22 cellular contexts compared by ENCODE assay signal in genomic region chr4:8186883-8187282, GRCh38. TPM values are rescaled to one million over a fixed set of nuclear protein-coding genes. Genes with fewer than 3 reads are reported as not detected.
A peak's percentile ranks its signal among the peaks of the same experiment; 100 is the strongest.
DNase-seq lines count a peak whose midpoint lies in the region; ATAC-seq, FAIRE-seq and TF ChIP-seq lines count a peak whose summit lies in the region.
"Had no signal": no experiment of that assay in that cellular context is flagged by ENCODE, and none has a peak within 500 bp of the region (broad histone marks: within the 10 kb centered on the region; RNA-seq: fewer than 3 reads in every experiment).

No MANE protein-coding gene starts in this region.

- H3K4me1 ChIP-seq in BLaER1 (peaks cover 79% of the 10 kb centered on the region), IMR-90 (ENCODE audit: control insufficient read depth, insufficient read depth, low read length) (peaks cover 14% of the 10 kb centered on the region), K562 (replicated peaks in 1 of 2; ENCODE audit: control insufficient read depth in 2 of 2, insufficient read depth in 2 of 2, low read length in 2 of 2) (peaks cover 4 to 43% of the 10 kb centered on the region in 2 experiments; a peak in 2 of 5 replicates), osteoblast (ENCODE audit: insufficient read depth, low read length) (peaks cover 59% of the 10 kb centered on the region)

- TF ChIP-seq POLR2A in IMR-90 (IDR thresholded peaks at IDR 0.05; ENCODE audit: low read depth, low read length) (no peak), K562 (conservative IDR thresholded peaks at IDR 0.05) (no peak)

- H3K9me3 ChIP-seq in BLaER1: no peaks in the 10 kb centered on the region
- no peaks in the 10 kb centered on the region for H3K9me3 ChIP-seq in IMR-90 (ENCODE audit: control insufficient read depth, insufficient read depth, low read length)
- H3K9me3 ChIP-seq in K562 (replicated peaks; ENCODE audit: control insufficient read depth, insufficient read depth, low read depth, low read length): no peaks in the 10 kb centered on the region
- no peaks in the 10 kb centered on the region for H3K9me3 ChIP-seq in osteoblast (ENCODE audit: low read depth, low read length)
- H3K9me3 ChIP-seq: HAP-1 had no signal

- no peak overlapping the region for H2BK120ac ChIP-seq in IMR-90 (ENCODE audit: low read depth, low read length)

- intact Hi-C loops in IMR-90 (cut with micrococcal nuclease) (no loop called here), K562 (cut with micrococcal nuclease) (no loop called here)

- H3K4ac ChIP-seq in IMR-90 (ENCODE audit: low read depth, low read length): no peak overlapping the region

- dilution Hi-C loops in IMR-90 (cut with HindIII; ENCODE audit: low sequenced_read_pairs, unreplicated experiment): no loop called here

- no peak overlapping the region; the same call in 1 of the 2 replicates for H2AK5ac ChIP-seq in IMR-90 (ENCODE audit: low read depth, low read length)

- no TSS peak for BruUV-seq in IMR-90 (replicated peaks; lab: Mats Ljungman, UMichigan)
- no TSS peak for BruUV-seq in K562 (replicated peaks; lab: Mats Ljungman, UMichigan)

- H3K14ac ChIP-seq in IMR-90 (replicated peaks; ENCODE audit: low read depth, low read length): no peak overlapping the region

- no peak overlapping the region for H2BK20ac ChIP-seq in IMR-90 (ENCODE audit: low read depth, low read length)

- no peak overlapping the region for H2BK5ac ChIP-seq in IMR-90 (ENCODE audit: low read depth, low read length, poor library complexity, severe bottlenecking)

- no peak overlapping the region for H2AK9ac ChIP-seq in IMR-90 (replicated peaks; ENCODE audit: low read depth, low read length, poor library complexity)

- TF ChIP-seq CTCF in IMR-90 (conservative IDR thresholded peaks at IDR 0.05; ENCODE audit: low read depth, low read length): no peak
- no peak for TF ChIP-seq CTCF in K562 (IDR thresholded peaks at IDR 0.05 in 2 of 3, conservative IDR thresholded peaks at IDR 0.05 in 1 of 3; ENCODE audit: insufficient read depth in 2 of 3, low read depth in 1 of 3, low read length in 3 of 3)
- no peak for TF ChIP-seq CTCF in osteoblast (IDR thresholded peaks at IDR 0.05; ENCODE audit: extremely low read depth, low read depth, low read length)

- H3K79me1 ChIP-seq in IMR-90 (ENCODE audit: low read depth in 1 of 2, low read length in 2 of 2): no peaks in the 10 kb centered on the region

- ATAC-seq in IMR-90 (ENCODE audit: low read depth): no peak
- no peak for ATAC-seq in K562

- H4K91ac ChIP-seq in IMR-90 (ENCODE audit: insufficient read depth, low read depth, low read length): no peak overlapping the region

- WGBS in IMR-90 (ENCODE audit: extremely low coverage in 2 of 2, insufficient read length in 1 of 2), 2 experiments: no CpG with 5 or more reads among the region's 7 CpGs
- 2% methylated on average over 5 of the region's 7 CpGs for WGBS in K562 (ENCODE audit: insufficient coverage, low coverage, missing lambda C conversion rate)

- H2AFZ ChIP-seq in IMR-90 (replicated peaks; ENCODE audit: low read length, poor library complexity) (peak overlapping the region; percentile 51), K562 (ENCODE audit: low read depth, low read length) (no peak overlapping the region), osteoblast (ENCODE audit: low read length) (no peak overlapping the region)

- in situ Hi-C loops in IMR-90 (cut with MboI; ENCODE audit: low sequenced_read_pairs) (no loop called here), K562 (cut with MboI) (no loop called here)

- H3K79me2 ChIP-seq in K562 (ENCODE audit: control insufficient read depth, insufficient read depth, low read length) (no peaks in the 10 kb centered on the region), osteoblast (ENCODE audit: insufficient read depth, low read length) (no peaks in the 10 kb centered on the region)

- no peak overlapping the region for H3K23ac ChIP-seq in IMR-90 (ENCODE audit: low read depth, low read length)

- H3K9me1 ChIP-seq in IMR-90 (ENCODE audit: insufficient read depth, low read length) (peaks cover 16% of the 10 kb centered on the region), K562 (ENCODE audit: control insufficient read depth, insufficient read depth, low read length) (no peaks in the 10 kb centered on the region)

- H3K27ac ChIP-seq in BLaER1: no peak overlapping the region
- no peak overlapping the region for H3K27ac ChIP-seq in IMR-90 (ENCODE audit: insufficient read depth, low read length)
- no peak overlapping the region for H3K27ac ChIP-seq in K562 (ENCODE audit: extremely low read depth, low read depth, low read length)
- H3K27ac ChIP-seq in osteoblast (ENCODE audit: low read depth, low read length): no peak overlapping the region

- no peak overlapping the region for H3K18ac ChIP-seq in IMR-90 (ENCODE audit: low read depth, low read length)

- no peak for FAIRE-seq in K562 (lab: Jason Lieb, UNC)
- FAIRE-seq: GM12891, GM18507, H54 had no signal

- DNase-seq in IMR-90: no peak
- DNase-seq in K562 (ENCODE audit: extremely low read depth in 1 of 4, low spot score in 3 of 4): no peak
- DNase-seq in osteoblast (ENCODE audit: insufficient read length, low spot score, missing footprints): peak; percentile 22
- no peak for DNase-seq in SKM-1 (lab: John Stamatoyannopoulos, UW; ENCODE audit: unreplicated experiment)
- DNase-seq in stimulated activated CD8-positive, alpha-beta memory T cell treated with anti-CD3 and anti-CD28 coated beads, Interleukin-4, amount 100 ng/mL, for 48 hours: no peak
- no peak for DNase-seq in stimulated activated naive CD4-positive, alpha-beta T cell (lab: John Stamatoyannopoulos, UW)
- DNase-seq: C1 segment of cervical spinal cord; Calu3; CD4-positive, alpha-beta memory T cell; COR-L47; DMS53; DMS79 treated with DMSO at 0.1 percent for 48 hours; GF-D8; GOT3; HFFc6 had no signal

- no peak overlapping the region for H3K4me3 ChIP-seq in BLaER1
- no peak overlapping the region for H3K4me3 ChIP-seq in IMR-90 (ENCODE audit: insufficient read depth, low read depth, low read length)
- no peak overlapping the region for H3K4me3 ChIP-seq in K562
- no peak overlapping the region for H3K4me3 ChIP-seq in osteoblast (ENCODE audit: insufficient read depth, low read length)
- H3K4me3 ChIP-seq: HAP-1 had no signal

- H4K5ac ChIP-seq in IMR-90 (ENCODE audit: low read depth, low read length): no peak overlapping the region

- H3K9ac ChIP-seq in BLaER1: no peak overlapping the region
- no peak overlapping the region for H3K9ac ChIP-seq in IMR-90 (ENCODE audit: low read depth, low read length)
- no peak overlapping the region for H3K9ac ChIP-seq in K562 (ENCODE audit: insufficient read depth in 1 of 2, low read depth in 2 of 2, low read length in 2 of 2)

- H3K4me2 ChIP-seq in BLaER1 (peak overlapping the region; percentile 69; the same call in 1 of the 2 replicates), IMR-90 (ENCODE audit: low read depth, low read length) (no peak overlapping the region), K562 (ENCODE audit: insufficient read depth, low read length) (no peak overlapping the region), osteoblast (ENCODE audit: insufficient read depth, low read length) (no peak overlapping the region)

- H2BK15ac ChIP-seq in IMR-90 (ENCODE audit: low read depth, low read length): no peak overlapping the region

- POLR2A ChIA-PET in IMR-90 (lab: Charles Lee; ENCODE audit: unreplicated experiment) (no interaction called here), K562 (lab: Yijun Ruan, JAX) (no interaction called here)

- H3K36me3 ChIP-seq in BLaER1 (no peaks in the 10 kb centered on the region), IMR-90 (ENCODE audit: control insufficient read depth, insufficient read depth, low read length) (no peaks in the 10 kb centered on the region), K562 (ENCODE audit: control insufficient read depth, insufficient read depth, low read length) (no peaks in the 10 kb centered on the region), osteoblast (ENCODE audit: insufficient read depth, low read length) (no peaks in the 10 kb centered on the region)
- H3K36me3 ChIP-seq: HAP-1 had no signal

- H4K8ac ChIP-seq in IMR-90 (ENCODE audit: low read depth in 2 of 2, low read length in 2 of 2): no peak overlapping the region

- TF ChIP-seq RAD21 in IMR-90 (IDR thresholded peaks at IDR 0.05; ENCODE audit: low read length): no peak
- TF ChIP-seq RAD21 in K562 (CRISPR knock-in tag; conservative IDR thresholded peaks at IDR 0.05 in 1 of 2, IDR thresholded peaks at IDR 0.05 in 1 of 2): no peak

- CTCF ChIA-PET in IMR-90 (lab: Yijun Ruan, JAX): interaction anchor here (0.6 kb wide), 2 partner anchors 252 to 332 kb away, joined by 4 read pairs; no protein-coding TSS in a partner anchor
- CTCF ChIA-PET in K562 (lab: Yijun Ruan, JAX; ENCODE audit: low intra/inter-chr PET ratio): no interaction called here

- no peak overlapping the region for H3K56ac ChIP-seq in IMR-90 (ENCODE audit: extremely low read depth, insufficient read depth, low read length)

- TF ChIP-seq EP300 in K562 (IDR thresholded peaks at IDR 0.05; ENCODE audit: low read length): no peak

- H4K20me1 ChIP-seq in BLaER1 (no peaks in the 10 kb centered on the region), IMR-90 (ENCODE audit: insufficient read depth, low read length) (no peaks in the 10 kb centered on the region), K562 (replicated peaks; ENCODE audit: control insufficient read depth, insufficient read depth, low read length) (peaks cover 10% of the 10 kb centered on the region), osteoblast (ENCODE audit: insufficient read depth, low read length) (no peaks in the 10 kb centered on the region)

- no peaks in the 10 kb centered on the region for H3K27me3 ChIP-seq in BLaER1
- H3K27me3 ChIP-seq in IMR-90 (ENCODE audit: control insufficient read depth, insufficient read depth, low read length): no peaks in the 10 kb centered on the region; the same call in 1 of the 2 replicates
- H3K27me3 ChIP-seq in K562 (ENCODE audit: control insufficient read depth in 2 of 2, insufficient read depth in 2 of 2, low read length in 2 of 2): peaks cover 5 to 54% of the 10 kb centered on the region in 2 experiments; a peak in 3 of 5 replicates
- H3K27me3 ChIP-seq in osteoblast (ENCODE audit: insufficient read depth, low read length): no peaks in the 10 kb centered on the region

RNA-seq across cellular contexts. Expression of gene SH3TC1, which starts 12.2 kb away (rescaled TPM):
- total RNA-seq in IMR-90 (2012; rRNA removed) (1.4 and 1.6 TPM in 2 replicates), K562 (2014; rRNA removed) (1.5 and 1.7 TPM in 2 replicates), K562 (2014; rRNA removed; fragmentation: Illumina TruSeq; extraction: Trizol) (0.32 and 0.55 TPM in 2 replicates), K562 (2015; rRNA removed; fragmentation: Illumina TruSeq; extraction: Trizol) (0.41 and 0.51 TPM in 2 replicates), K562 (2021) (1.1 and 2.1 TPM in 2 replicates), osteoblast (3.5 and 3.6 TPM in 2 replicates)
- polyA plus RNA-seq in IMR-90 (2012; rRNA removed) (2.2 and 2.3 TPM in 2 replicates), K562 (2011; rRNA removed) (0.38 and 0.46 TPM in 2 replicates), K562 (2014; fragmentation: Illumina TruSeq; extraction: Trizol) (0.46 and 0.87 TPM in 2 replicates), K562 (2014; fragmentation: Nextera tagmentation; extraction: Ambion mirVana) (under 1 TPM in 1 of 2 experiments, not detected in 1; 0.04 TPM), K562 (2014; rRNA removed) (0.45 and 0.88 TPM in 2 replicates)
- polyA plus RNA-seq in IMR-90 (2012; cell fraction: cytosol; rRNA removed): 2.4 and 2.5 TPM in 2 replicates
- polyA plus RNA-seq in IMR-90 (2012; cell fraction: nucleus; rRNA removed; ENCODE audit: low replicate concordance): 7.2 and 19.2 TPM in 2 replicates
- total RNA-seq in K562 (2011; cell fraction: chromatin; rRNA removed; ENCODE audit: low replicate concordance): 3.2 and 16.5 TPM in 2 replicates
- total RNA-seq in K562 (2011; cell fraction: nucleolus; rRNA removed): 8.8 and 11.8 TPM in 2 replicates
- total RNA-seq in K562 (2011; cell fraction: nucleoplasm; rRNA removed): 7.0 TPM in 2 replicates
- 0.44 and 0.70 TPM in 2 replicates for polyA plus RNA-seq in K562 (2011; cell fraction: cytosol; rRNA removed)
- polyA plus RNA-seq in K562 (2011; cell fraction: nucleus; rRNA removed): 2.6 and 3.4 TPM in 2 replicates
- polyA plus RNA-seq in K562 (2012): 1.2 and 19.6 TPM in 2 replicates
- 0.18 and 0.45 TPM in 2 replicates for polyA minus RNA-seq in K562 (2011; rRNA and poly(A)+ RNA removed)
- 0.48 and 1.6 TPM in 2 replicates for polyA minus RNA-seq in K562 (2011; cell fraction: cytosol; rRNA and poly(A)+ RNA removed)
- polyA minus RNA-seq in K562 (2011; cell fraction: nucleus; rRNA and poly(A)+ RNA removed): 3.6 and 4.7 TPM in 2 replicates
- total RNA-seq: G401 had no signal

RNA-seq across cellular contexts. Expression of gene ABLIM2, which starts 28.3 kb away (rescaled TPM):
- total RNA-seq in IMR-90 (2012; rRNA removed) (under 0.01 TPM in 2 replicates), K562 (2014; rRNA removed) (not detected in 2 replicates), K562 (2014; rRNA removed; fragmentation: Illumina TruSeq; extraction: Trizol) (not detected in 2 replicates), K562 (2015; rRNA removed; fragmentation: Illumina TruSeq; extraction: Trizol) (not detected in 2 replicates), K562 (2021) (not detected in 2 replicates), osteoblast (0.29 and 0.36 TPM in 2 replicates)
- polyA plus RNA-seq in IMR-90 (2012; rRNA removed) (0.07 and 0.10 TPM in 2 replicates), K562 (2011; rRNA removed) (not detected in 2 replicates), K562 (2014; fragmentation: Illumina TruSeq; extraction: Trizol) (not detected in 2 replicates), K562 (2014; fragmentation: Nextera tagmentation; extraction: Ambion mirVana) (not detected), K562 (2014; rRNA removed) (not detected in 2 replicates)
- polyA plus RNA-seq in IMR-90 (2012; cell fraction: cytosol; rRNA removed): 0.05 and 0.08 TPM in 2 replicates
- 0.08 TPM in 2 replicates for polyA plus RNA-seq in IMR-90 (2012; cell fraction: nucleus; rRNA removed; ENCODE audit: low replicate concordance)
- total RNA-seq in K562 (2011; cell fraction: chromatin; rRNA removed; ENCODE audit: low replicate concordance): not detected in 2 replicates
- total RNA-seq in K562 (2011; cell fraction: nucleolus; rRNA removed): not detected in 2 replicates
- not detected in 2 replicates for total RNA-seq in K562 (2011; cell fraction: nucleoplasm; rRNA removed)
- not detected in 2 replicates for polyA plus RNA-seq in K562 (2011; cell fraction: cytosol; rRNA removed)
- not detected in 2 replicates for polyA plus RNA-seq in K562 (2011; cell fraction: nucleus; rRNA removed)
- not detected in 2 replicates for polyA plus RNA-seq in K562 (2012)
- not detected in 2 replicates for polyA minus RNA-seq in K562 (2011; rRNA and poly(A)+ RNA removed)
- not detected in 2 replicates for polyA minus RNA-seq in K562 (2011; cell fraction: cytosol; rRNA and poly(A)+ RNA removed)
- not detected in 2 replicates for polyA minus RNA-seq in K562 (2011; cell fraction: nucleus; rRNA and poly(A)+ RNA removed)
- polyA plus RNA-seq: AG04450 had no signal
